In the genomic region with DNA sequence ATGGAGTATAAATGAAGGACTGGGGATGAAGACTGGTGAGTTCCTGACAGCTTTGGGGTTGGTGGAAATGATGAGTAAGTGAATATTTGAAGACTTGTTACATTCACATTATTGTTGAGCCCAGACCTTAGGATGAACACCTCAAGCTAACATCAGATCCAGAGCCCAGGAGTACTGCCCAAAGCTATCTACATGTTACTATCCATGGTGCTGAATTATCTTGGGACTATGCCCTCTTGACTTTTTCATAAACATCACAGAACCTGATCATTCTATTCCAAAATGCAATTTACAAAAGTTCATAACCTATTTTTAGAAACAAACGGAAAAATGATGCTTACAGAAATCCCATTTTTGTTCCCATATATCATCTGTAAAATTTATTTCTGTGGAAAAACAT, we compare ENCODE assay signal across 16 cellular contexts.
A peak's percentile ranks its signal among the peaks of the same experiment; 100 is the strongest.
DNase-seq lines count a peak whose midpoint lies in the region; ATAC-seq, FAIRE-seq and TF ChIP-seq lines count a peak whose summit lies in the region.
"Had no signal": no experiment of that assay in that cellular context is flagged by ENCODE, and none has a peak within 500 bp of the region (broad histone marks: within the 10 kb centered on the region; RNA-seq: fewer than 3 reads in every experiment).

No MANE protein-coding gene starts in this region.

- no peaks in the 10 kb centered on the region for H3K27me3 ChIP-seq in HCT116 (ENCODE audit: insufficient read depth, low read length)
- H3K27me3 ChIP-seq: BE2C, brain microvascular endothelial cell, esophagus squamous epithelium had no signal

- TF ChIP-seq RAD21 in A549 (conservative IDR thresholded peaks at IDR 0.05 in 1 of 2, IDR thresholded peaks at IDR 0.05 in 1 of 2) (no peak), HCT116 (IDR thresholded peaks at IDR 0.05; ENCODE audit: low read depth) (no peak)

- H4K20me1 ChIP-seq in HCT116 (ENCODE audit: insufficient read depth): no peaks in the 10 kb centered on the region

- no peak for TF ChIP-seq EP300 in A549 (IDR thresholded peaks at IDR 0.05)

- no peak overlapping the region for H3K4me2 ChIP-seq in A549
- H3K4me2 ChIP-seq in HCT116 (ENCODE audit: low read length): no peak overlapping the region

- TF ChIP-seq POLR2A in A549 (IDR thresholded peaks at IDR 0.05; ENCODE audit: low read length) (no peak), HCT116 (IDR thresholded peaks at IDR 0.05; ENCODE audit: borderline replicate concordance, extremely low read depth, insufficient read depth, insufficient read length) (no peak), lower leg skin (IDR thresholded peaks at IDR 0.05) (no peak)

- H2AFZ ChIP-seq in HCT116 (ENCODE audit: low read depth, low read length, poor library complexity, severe bottlenecking): no peak overlapping the region

- H3K4me3 ChIP-seq in A549 (no peak overlapping the region), HCT116 (replicated peaks in 1 of 2; ENCODE audit: low read depth in 1 of 2, low read length in 2 of 2) (no peak overlapping the region), SK-N-MC (no peak overlapping the region), coronary artery (no peak overlapping the region), lower leg skin (ENCODE audit: low read depth, poor library complexity, severe bottlenecking) (no peak overlapping the region)
- H3K4me3 ChIP-seq: esophagus squamous epithelium had no signal

- no TSS peak for BruUV-seq in HCT116 (replicated peaks; lab: Mats Ljungman, UMichigan)

- no peak for TF ChIP-seq CTCF in A549 (IDR thresholded peaks at IDR 0.05)
- TF ChIP-seq CTCF in HCT116 (IDR thresholded peaks at IDR 0.05 in 2 of 3, conservative IDR thresholded peaks at IDR 0.05 in 1 of 3; ENCODE audit: borderline replicate concordance in 1 of 3, insufficient read depth in 1 of 3, low read depth in 2 of 3, low read length in 2 of 3): no peak
- TF ChIP-seq CTCF in coronary artery (IDR thresholded peaks at IDR 0.05): no peak
- TF ChIP-seq CTCF in lower leg skin (IDR thresholded peaks at IDR 0.05): no peak

- H3K36me3 ChIP-seq in HCT116 (ENCODE audit: control insufficient read depth in 1 of 2, insufficient read depth in 2 of 2, low read length in 2 of 2) (no peaks in the 10 kb centered on the region), SK-N-MC (ENCODE audit: insufficient read depth, low read length) (no peaks in the 10 kb centered on the region)
- H3K36me3 ChIP-seq: BE2C, brain microvascular endothelial cell, esophagus squamous epithelium had no signal

- CTCF ChIA-PET in A549 (lab: Yijun Ruan, JAX) (no interaction called here), HCT116 (lab: Charles Lee) (no interaction called here)

- H3K9me2 ChIP-seq in HCT116 (ENCODE audit: insufficient read depth): no peaks in the 10 kb centered on the region

- H3K9me3 ChIP-seq in A549 (no peaks in the 10 kb centered on the region), HCT116 (ENCODE audit: control insufficient read depth in 1 of 2, insufficient read depth in 1 of 2, low read depth in 1 of 2, low read length in 2 of 2) (no peaks in the 10 kb centered on the region; a peak in 1 of 4 replicates), SK-N-MC (ENCODE audit: low read depth, low read length) (no peaks in the 10 kb centered on the region)
- H3K9me3 ChIP-seq: BE2C, esophagus squamous epithelium had no signal

- ATAC-seq in A549: peak in 1 of 2 experiments; percentile 47; a peak in 1 of 6 replicates
- ATAC-seq in HCT116: no peak
- ATAC-seq: left cardiac atrium, Panc1 had no signal

- DNase-seq in A549 (ENCODE audit: low read depth in 1 of 2, low spot score in 1 of 2): peak in 1 of 2 experiments; percentile 13
- DNase-seq in HCT116 (ENCODE audit: low read depth, low spot score): no peak
- DNase-seq in SK-N-MC (ENCODE audit: low read depth, low spot score): peak; percentile 16
- peak; percentile 1 for DNase-seq in foreskin melanocyte
- no peak for DNase-seq in posterior vena cava (ENCODE audit: low spot score)
- DNase-seq in coronary artery (ENCODE audit: low spot score): no peak
- no peak for DNase-seq in GM19239 (ENCODE audit: insufficient read length, low spot score)
- no peak for DNase-seq in lower leg skin (ENCODE audit: low spot score in 2 of 2)
- DNase-seq: activated T-cell treated with anti-CD3 and anti-CD28 coated beads for 4 hours, BE2C, brain microvascular endothelial cell, esophagus squamous epithelium, HFFc6, left cardiac atrium, NCI-H1436 treated with DMSO at 0.1 percent for 48 hours had no signal

- POLR2A ChIA-PET in A549 (lab: Yijun Ruan, JAX): no interaction called here
- POLR2A ChIA-PET in HCT116 (lab: Charles Lee): no interaction called here

- H3K27ac ChIP-seq in A549 (no peak overlapping the region), HCT116 (ENCODE audit: low read depth, low read length) (no peak overlapping the region), SK-N-MC (no peak overlapping the region), coronary artery (no peak overlapping the region)
- H3K27ac ChIP-seq: brain microvascular endothelial cell, esophagus squamous epithelium had no signal

- RAD21 ChIA-PET in HCT116 (lab: Charles Lee; ENCODE audit: low non-redundant PET in 1 of 2, low total read pairs in 2 of 2, uncharacterized antibody in 2 of 2, unreplicated experiment in 2 of 2): no interaction called here

- FAIRE-seq in A549 (lab: Jason Lieb, UNC): no peak
- FAIRE-seq in GM19239 (lab: Jason Lieb, UNC): no peak

- no peaks in the 10 kb centered on the region for H3K4me1 ChIP-seq in A549
- H3K4me1 ChIP-seq in HCT116 (ENCODE audit: control insufficient read depth in 1 of 2, insufficient read depth in 2 of 2, low read length in 2 of 2): no peaks in the 10 kb centered on the region
- H3K4me1 ChIP-seq: esophagus squamous epithelium had no signal

- intact Hi-C loops in HCT116 (cut with micrococcal nuclease) (loop anchor here (10.0 kb wide), 1 partner anchor 498 kb away; no protein-coding TSS in a partner anchor), posterior vena cava (cut with DNase I) (no loop called here), lower leg skin (cut with DNase I; ENCODE audit: low total_unique reads) (no loop called here)

- 2% methylated on average over 1 of the region's 1 CpG for WGBS in A549 (ENCODE audit: missing lambda C conversion rate)
- WGBS in lower leg skin, 2 donors: 17 to 31% methylated on average over 1 of the region's 1 CpG

- H3K9ac ChIP-seq in HCT116 (ENCODE audit: low read length) (no peak overlapping the region), SK-N-MC (ENCODE audit: insufficient read length) (no peak overlapping the region)

- no peaks in the 10 kb centered on the region for H3K79me2 ChIP-seq in HCT116 (ENCODE audit: insufficient read depth, low read length)

TF ChIP-seq in A549, 52 proteins besides CTCF, POLR2A, EP300 and RAD21 (continues in another document):
- TF ChIP-seq EHMT2 (IDR thresholded peaks at IDR 0.05; ENCODE audit: low read depth): peak; percentile 79; the same call in 1 of the 2 replicates
- TF ChIP-seq, protein P1, sequence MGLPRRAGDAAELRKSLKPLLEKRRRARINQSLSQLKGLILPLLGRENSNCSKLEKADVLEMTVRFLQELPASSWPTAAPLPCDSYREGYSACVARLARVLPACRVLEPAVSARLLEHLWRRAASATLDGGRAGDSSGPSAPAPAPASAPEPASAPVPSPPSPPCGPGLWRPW (IDR thresholded peaks at IDR 0.05): no peak

TF ChIP-seq in HCT116, 20 proteins besides CTCF, POLR2A, EP300 and RAD21:
- TF ChIP-seq CEBPB (IDR thresholded peaks at IDR 0.05; ENCODE audit: low read depth) (no peak), TCF7L2 (IDR thresholded peaks at IDR 0.05; ENCODE audit: borderline replicate concordance, extremely low read depth, insufficient read depth, insufficient read length) (no peak), CBX3 (IDR thresholded peaks at IDR 0.05; ENCODE audit: low read depth) (no peak), JUND (IDR thresholded peaks at IDR 0.05) (no peak)
- TF ChIP-seq, protein P2, sequence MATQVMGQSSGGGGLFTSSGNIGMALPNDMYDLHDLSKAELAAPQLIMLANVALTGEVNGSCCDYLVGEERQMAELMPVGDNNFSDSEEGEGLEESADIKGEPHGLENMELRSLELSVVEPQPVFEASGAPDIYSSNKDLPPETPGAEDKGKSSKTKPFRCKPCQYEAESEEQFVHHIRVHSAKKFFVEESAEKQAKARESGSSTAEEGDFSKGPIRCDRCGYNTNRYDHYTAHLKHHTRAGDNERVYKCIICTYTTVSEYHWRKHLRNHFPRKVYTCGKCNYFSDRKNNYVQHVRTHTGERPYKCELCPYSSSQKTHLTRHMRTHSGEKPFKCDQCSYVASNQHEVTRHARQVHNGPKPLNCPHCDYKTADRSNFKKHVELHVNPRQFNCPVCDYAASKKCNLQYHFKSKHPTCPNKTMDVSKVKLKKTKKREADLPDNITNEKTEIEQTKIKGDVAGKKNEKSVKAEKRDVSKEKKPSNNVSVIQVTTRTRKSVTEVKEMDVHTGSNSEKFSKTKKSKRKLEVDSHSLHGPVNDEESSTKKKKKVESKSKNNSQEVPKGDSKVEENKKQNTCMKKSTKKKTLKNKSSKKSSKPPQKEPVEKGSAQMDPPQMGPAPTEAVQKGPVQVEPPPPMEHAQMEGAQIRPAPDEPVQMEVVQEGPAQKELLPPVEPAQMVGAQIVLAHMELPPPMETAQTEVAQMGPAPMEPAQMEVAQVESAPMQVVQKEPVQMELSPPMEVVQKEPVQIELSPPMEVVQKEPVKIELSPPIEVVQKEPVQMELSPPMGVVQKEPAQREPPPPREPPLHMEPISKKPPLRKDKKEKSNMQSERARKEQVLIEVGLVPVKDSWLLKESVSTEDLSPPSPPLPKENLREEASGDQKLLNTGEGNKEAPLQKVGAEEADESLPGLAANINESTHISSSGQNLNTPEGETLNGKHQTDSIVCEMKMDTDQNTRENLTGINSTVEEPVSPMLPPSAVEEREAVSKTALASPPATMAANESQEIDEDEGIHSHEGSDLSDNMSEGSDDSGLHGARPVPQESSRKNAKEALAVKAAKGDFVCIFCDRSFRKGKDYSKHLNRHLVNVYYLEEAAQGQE (IDR thresholded peaks at IDR 0.05; ENCODE audit: low read depth): peak; percentile 43
- TF ChIP-seq, protein P3, sequence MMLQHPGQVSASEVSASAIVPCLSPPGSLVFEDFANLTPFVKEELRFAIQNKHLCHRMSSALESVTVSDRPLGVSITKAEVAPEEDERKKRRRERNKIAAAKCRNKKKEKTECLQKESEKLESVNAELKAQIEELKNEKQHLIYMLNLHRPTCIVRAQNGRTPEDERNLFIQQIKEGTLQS (IDR thresholded peaks at IDR 0.05): no peak

Comparison
In these comparisons a context has a peak if more than half of its experiments do, and no peak if none do; other contexts are left out.
1. DNase-seq: peak in SK-N-MC (single experiment) and foreskin melanocyte (single experiment); none in HCT116 (single experiment), posterior vena cava (single experiment), coronary artery (single experiment), GM19239 (single experiment) and lower leg skin (0 of 2).